1 cellular context compared by ENCODE assay signal in genomic region chr10:23073527-23073926, GRCh38.
TF ChIP-seq lines count a peak whose summit lies in the region.

No MANE protein-coding gene starts in this region.

TF ChIP-seq in GM23338, 12 proteins besides CTCF, POLR2A, EP300 and RAD21 (continued from another document):
- TF ChIP-seq ZNF462 (CRISPR knock-in tag; IDR thresholded peaks at IDR 0.05) (no peak), ZNF331 (CRISPR knock-in tag; IDR thresholded peaks at IDR 0.05; ENCODE audit: low read depth) (no peak), REST (IDR thresholded peaks at IDR 0.05; ENCODE audit: unreplicated experiment) (no peak), EZH2 (IDR thresholded peaks at IDR 0.05; ENCODE audit: low read depth, unreplicated experiment) (no peak), STAT1 (IDR thresholded peaks at IDR 0.05; ENCODE audit: unreplicated experiment) (no peak)
